Comparison of ENCODE assay signal across 31 cellular contexts in genomic region chr4:52266537-52267137, GRCh38.
A peak's percentile ranks its signal among the peaks of the same experiment; 100 is the strongest.
DNase-seq lines count a peak whose midpoint lies in the region; ATAC-seq, FAIRE-seq and TF ChIP-seq lines count a peak whose summit lies in the region.
"Had no signal": no experiment of that assay in that cellular context is flagged by ENCODE, and none has a peak within 500 bp of the region (broad histone marks: within the 10 kb centered on the region; RNA-seq: fewer than 3 reads in every experiment).

No MANE protein-coding gene starts in this region.

- FAIRE-seq in pancreas (lab: Jason Lieb, UNC), result no peak
- FAIRE-seq: A549, colon, endothelial cell of umbilical vein had no signal

- ATAC-seq in pancreas (peak; percentile 74 to 84 (median 83)), GM21515 (IDR thresholded peaks at IDR 0.05; ENCODE audit: unreplicated experiment) (no peak), GM18870 (IDR thresholded peaks at IDR 0.05; ENCODE audit: unreplicated experiment) (no peak)
- ATAC-seq: A549; activated CD4-positive, alpha-beta T cell treated with anti-CD3 and anti-CD28 coated beads for 36 hours; activated naive CD4-positive, alpha-beta T cell treated with anti-CD3 and anti-CD28 coated beads, Interleukin-2, amount 50 U/mL, for 72 hours; left colon; Panc1; stimulated activated naive CD8-positive, alpha-beta T cell treated with anti-CD3 and anti-CD28 coated beads, Interleukin-15, amount 100 ng/mL, for 72 hours had no signal

- TF ChIP-seq CTCF in pancreas (IDR thresholded peaks at IDR 0.05), result no peak

- H3K27ac ChIP-seq in pancreas, result no peak overlapping the region
- H3K27ac ChIP-seq: A549, HL-60, uterus, VCaP had no signal

- H3K27me3 ChIP-seq in MG63 (peaks cover 16% of the 10 kb centered on the region), pancreas (no peaks in the 10 kb centered on the region)
- H3K27me3 ChIP-seq: uterus had no signal

- intact Hi-C loops in pancreas (cut with DNase I), result no loop called here

- H3K4me1 ChIP-seq in pancreas, result peaks cover 0 to 8% (median 0%) of the 10 kb centered on the region in 3 donors
- H3K4me1 ChIP-seq: A549, uterus had no signal

- H3K36me3 ChIP-seq in MG63 (no peaks in the 10 kb centered on the region), pancreas (no peaks in the 10 kb centered on the region)
- H3K36me3 ChIP-seq: uterus had no signal

- H3K4me3 ChIP-seq in MG63, result no peak overlapping the region
- H3K4me3 ChIP-seq in pancreas, result no peak overlapping the region
- H3K4me3 ChIP-seq: A549, uterus had no signal

- peaks cover under 1% of the 10 kb centered on the region for H3K9me3 ChIP-seq in MG63
- no peaks in the 10 kb centered on the region for H3K9me3 ChIP-seq in pancreas
- H3K9me3 ChIP-seq: A549, uterus had no signal

- DNase-seq in NCI-H524 (lab: John Stamatoyannopoulos, UW), result peak; percentile 25 to 57
- no peak for DNase-seq in NCI-H524 treated with DMSO at 0.1 percent for 48 hours (lab: John Stamatoyannopoulos, UW)
- DNase-seq in MG63, result peak; percentile 19
- peak; percentile 55 for DNase-seq in cerebellar cortex (ENCODE audit: low spot score)
- peak in 5 of 6 donors; percentile 34 to 63 (median 44) for DNase-seq in pancreas
- DNase-seq in activated CD4-positive, alpha-beta T cell treated with anti-CD3 and anti-CD28 coated beads, Interleukin-2, amount 50 U/mL, for 1 hour, result no peak
- DNase-seq: activated CD4-positive, alpha-beta T cell treated with anti-CD3 and anti-CD28 coated beads for 36 hours; activated CD8-positive, alpha-beta memory T cell treated with anti-CD3 and anti-CD28 coated beads for 24 hours; activated T-cell treated with anti-CD3 and anti-CD28 coated beads for 4 hours; amygdala; H7; hippocampal formation; KBM-7; left colon; MM.1S; NCI-H2107; NCI-H510A; posterior cingulate gyrus; stimulated activated CD4-positive, alpha-beta T cell treated with anti-CD3 and anti-CD28 coated beads, Interleukin-2, amount 100 ng/mL, for 48 hours; stimulated activated naive CD8-positive, alpha-beta T cell treated with anti-CD3 and anti-CD28 coated beads, Interleukin-15, amount 100 ng/mL, for 72 hours; SW 1271 had no signal

Comparison
In these comparisons a context has a peak if more than half of its experiments do, and no peak if none do; other contexts are left out.
1. DNase-seq: peak in NCI-H524 (2 of 2), MG63 (single experiment), cerebellar cortex (single experiment) and pancreas (5 of 6); none in NCI-H524 treated with DMSO at 0.1 percent for 48 hours (single experiment) and activated CD4-positive, alpha-beta T cell treated with anti-CD3 and anti-CD28 coated beads, Interleukin-2, amount 50 U/mL, for 1 hour (single experiment).
2. ATAC-seq: peak in pancreas (4 of 4); none in GM21515 (single experiment) and GM18870 (single experiment).